8 cellular contexts compared by ENCODE assay signal in genomic region chr4:39354178-39354503, GRCh38. TPM values are rescaled to one million over a fixed set of nuclear protein-coding genes. Genes with fewer than 3 reads are reported as not detected.
DNase-seq lines count a peak whose midpoint lies in the region; ATAC-seq and TF ChIP-seq lines count a peak whose summit lies in the region.

No MANE protein-coding gene starts in this region.

- H3K36me3 Mint-ChIP-seq in T-cell: peaks cover 19% of the 10 kb centered on the region

- H3K4me3 ChIP-seq in skeletal muscle cell (ENCODE audit: low read depth, low read length): peak overlapping the region; percentile 28

- CTCF ChIA-PET in T-cell (lab: Charles Lee): interaction anchor here (0.6 to 1.4 kb wide), 8 partner anchors 11 to 679 kb away, joined by 3 to 12 read pairs (median 4); partner anchors contain the start of gene RFC1 (in 1 of the 2)

- POLR2A ChIA-PET in T-cell (lab: Charles Lee): interaction anchor here (0.5 to 1.7 kb wide), 5 partner anchors 12 to 580 kb away, joined by 3 to 15 read pairs (median 4); partner anchors contain the start of gene RFC1 (in 1 of the 2)

- H3K9me3 Mint-ChIP-seq in T-cell: peaks cover 0 to 4% (median 2%) of the 10 kb centered on the region in 3 donors

- ATAC-seq in GM18517 (IDR thresholded peaks at IDR 0.05; ENCODE audit: unreplicated experiment) (peak; percentile 3), T-cell (replicated peaks in 1 of 4) (peak in 1 of 4 experiments; percentile 4), foreskin keratinocyte (no peak)

- H3K27ac Mint-ChIP-seq in T-cell: peak overlapping the region; percentile 98 to 99

- peak overlapping the region; percentile 78 to 80 (median 80) for H3K4me3 Mint-ChIP-seq in T-cell

- no peaks in the 10 kb centered on the region for H3K27me3 Mint-ChIP-seq in T-cell

- H3K4me1 ChIP-seq in foreskin keratinocyte: peaks cover 12% of the 10 kb centered on the region

- DNase-seq in T-cell (no peak), foreskin keratinocyte (no peak), skeletal muscle cell (ENCODE audit: low read depth) (no peak), C1 segment of cervical spinal cord (lab: John Stamatoyannopoulos, UW) (no peak), NCI-H187 treated with DMSO at 0.1 percent for 48 hours (lab: John Stamatoyannopoulos, UW) (no peak)
- no peak for DNase-seq in stimulated activated CD4-positive, alpha-beta T cell treated with anti-CD3 and anti-CD28 coated beads, Interleukin-15, amount 100 ng/mL, for 24 hours
- DNase-seq in central memory CD4-positive, alpha-beta T cell: no peak

- H3K27me3 ChIP-seq in foreskin keratinocyte: no peaks in the 10 kb centered on the region

- peak overlapping the region; percentile 79 for H3K27ac ChIP-seq in foreskin keratinocyte

- no peak for TF ChIP-seq CTCF in foreskin keratinocyte (conservative IDR thresholded peaks at IDR 0.05)

- peaks cover 54 to 69% (median 58%) of the 10 kb centered on the region in 3 donors for H3K4me1 Mint-ChIP-seq in T-cell

RNA-seq across cellular contexts. Expression of gene RFC1, which starts 12.0 kb away (rescaled TPM):
- 10 to 100 TPM; 45.7 to 77.4 (median 54.5) TPM for total RNA-seq in T-cell
- 57.6 and 58.6 TPM in 2 replicates for total RNA-seq in foreskin keratinocyte
- 15.3 and 20.4 TPM in 2 replicates for polyA plus RNA-seq in foreskin keratinocyte

RNA-seq across cellular contexts. Expression of gene KLB, which starts 52.6 kb away (rescaled TPM):
- under 1 TPM in 1 of 5 donors, not detected in 4; 0.06 TPM for total RNA-seq in T-cell
- total RNA-seq in foreskin keratinocyte: 0.03 TPM in 1 of 2 replicates, not detected in the other
- polyA plus RNA-seq in foreskin keratinocyte: 0.01 TPM in 1 of 2 replicates, not detected in the other
